Comparison of ENCODE assay signal across 14 cellular contexts in genomic region chr3:155282416-155283091, GRCh38. TPM values are rescaled to one million over a fixed set of nuclear protein-coding genes. Genes with fewer than 3 reads are reported as not detected.
DNase-seq lines count a peak whose midpoint lies in the region; FAIRE-seq and TF ChIP-seq lines count a peak whose summit lies in the region.
"Had no signal": no experiment of that assay in that cellular context is flagged by ENCODE, and none has a peak within 500 bp of the region (broad histone marks: within the 10 kb centered on the region; RNA-seq: fewer than 3 reads in every experiment).

No MANE protein-coding gene starts in this region.

- no peaks in the 10 kb centered on the region for H3F3A ChIP-seq in smooth muscle cell (ENCODE audit: low read depth)

- peak overlapping the region; percentile 66 for H3K27ac ChIP-seq in smooth muscle cell (ENCODE audit: low read depth)
- H3K27ac ChIP-seq: ascending aorta, SJSA1, suprapubic skin had no signal

- no peak overlapping the region for H3K9ac ChIP-seq in smooth muscle cell (ENCODE audit: low read depth)

- no peaks in the 10 kb centered on the region for H3K4me1 ChIP-seq in smooth muscle cell (ENCODE audit: low read depth)
- H3K4me1 ChIP-seq: ascending aorta, suprapubic skin had no signal

- no peak overlapping the region for H3K4me3 ChIP-seq in smooth muscle cell
- H3K4me3 ChIP-seq: ascending aorta, SJSA1, suprapubic skin had no signal

- no peaks in the 10 kb centered on the region for H3K79me2 ChIP-seq in smooth muscle cell (ENCODE audit: low read depth)

- 81% methylated on average over 6 of the region's 6 CpGs for WGBS in smooth muscle cell (ENCODE audit: low lambda C conversion rate)

- peak overlapping the region; percentile 2 for H2AFZ ChIP-seq in smooth muscle cell (ENCODE audit: low read depth)

- TF ChIP-seq CTCF in smooth muscle cell (IDR thresholded peaks at IDR 0.05; ENCODE audit: borderline replicate concordance, insufficient read depth, poor library complexity, severe bottlenecking), result no peak

- no peaks in the 10 kb centered on the region for H3K9me3 ChIP-seq in smooth muscle cell (replicated peaks; ENCODE audit: low read depth)
- H3K9me3 ChIP-seq: ascending aorta, SJSA1, suprapubic skin had no signal

- H3K4me2 ChIP-seq in smooth muscle cell, result no peak overlapping the region

- H3K27me3 ChIP-seq in smooth muscle cell (ENCODE audit: low read depth), result no peaks in the 10 kb centered on the region
- H3K27me3 ChIP-seq: ascending aorta, SJSA1, suprapubic skin had no signal

- FAIRE-seq in frontal cortex (lab: Jason Lieb, UNC), result no peak

- DNase-seq in GM04504 (ENCODE audit: low read depth) (peak; percentile 35), OCI-M1 (lab: John Stamatoyannopoulos, UW) (peak; percentile 87), fibroblast of peridontal ligament (ENCODE audit: extremely low read depth) (peak; percentile 89), smooth muscle cell (lab: John Stamatoyannopoulos, UW; ENCODE audit: unreplicated experiment) (no peak), DMS114 treated with DMSO at 0.1 percent for 48 hours (lab: John Stamatoyannopoulos, UW; ENCODE audit: unreplicated experiment) (no peak), pons (ENCODE audit: low spot score) (no peak), frontal cortex (ENCODE audit: low spot score in 2 of 2) (no peak)
- DNase-seq: activated T-cell treated with anti-CD3 and anti-CD28 coated beads, Interleukin-2, amount 50 U/mL, for 4 hours; DMS 273 treated with DMSO at 0.1 percent for 48 hours had no signal

- H3K36me3 ChIP-seq in smooth muscle cell (ENCODE audit: low read depth), result no peaks in the 10 kb centered on the region
- H3K36me3 ChIP-seq: ascending aorta, SJSA1, suprapubic skin had no signal

- H4K20me1 ChIP-seq in smooth muscle cell (ENCODE audit: low read depth), result no peaks in the 10 kb centered on the region

RNA-seq across cellular contexts. Expression of gene STRIT1, which starts 10.9 kb away (rescaled TPM):
- total RNA-seq in smooth muscle cell, result not detected in 2 replicates
- not detected in 2 replicates for polyA plus RNA-seq in smooth muscle cell
- total RNA-seq in frontal cortex, result 0.82 TPM
- total RNA-seq: activated T-cell treated with anti-CD3 and anti-CD28 coated beads, Interleukin-2, amount 50 U/mL, for 4 hours; ascending aorta; mononuclear cell; NCI-H460; SJSA1; suprapubic skin had no signal

Comparison
In these comparisons a context has a peak if more than half of its experiments do, and no peak if none do; other contexts are left out.
1. DNase-seq: peak in GM04504 (single experiment), OCI-M1 (single experiment) and fibroblast of peridontal ligament (single experiment); none in smooth muscle cell (single experiment), DMS114 treated with DMSO at 0.1 percent for 48 hours (single experiment), pons (single experiment) and frontal cortex (0 of 2).